ENCODE assay signal across 9 cellular contexts in the genomic region with DNA sequence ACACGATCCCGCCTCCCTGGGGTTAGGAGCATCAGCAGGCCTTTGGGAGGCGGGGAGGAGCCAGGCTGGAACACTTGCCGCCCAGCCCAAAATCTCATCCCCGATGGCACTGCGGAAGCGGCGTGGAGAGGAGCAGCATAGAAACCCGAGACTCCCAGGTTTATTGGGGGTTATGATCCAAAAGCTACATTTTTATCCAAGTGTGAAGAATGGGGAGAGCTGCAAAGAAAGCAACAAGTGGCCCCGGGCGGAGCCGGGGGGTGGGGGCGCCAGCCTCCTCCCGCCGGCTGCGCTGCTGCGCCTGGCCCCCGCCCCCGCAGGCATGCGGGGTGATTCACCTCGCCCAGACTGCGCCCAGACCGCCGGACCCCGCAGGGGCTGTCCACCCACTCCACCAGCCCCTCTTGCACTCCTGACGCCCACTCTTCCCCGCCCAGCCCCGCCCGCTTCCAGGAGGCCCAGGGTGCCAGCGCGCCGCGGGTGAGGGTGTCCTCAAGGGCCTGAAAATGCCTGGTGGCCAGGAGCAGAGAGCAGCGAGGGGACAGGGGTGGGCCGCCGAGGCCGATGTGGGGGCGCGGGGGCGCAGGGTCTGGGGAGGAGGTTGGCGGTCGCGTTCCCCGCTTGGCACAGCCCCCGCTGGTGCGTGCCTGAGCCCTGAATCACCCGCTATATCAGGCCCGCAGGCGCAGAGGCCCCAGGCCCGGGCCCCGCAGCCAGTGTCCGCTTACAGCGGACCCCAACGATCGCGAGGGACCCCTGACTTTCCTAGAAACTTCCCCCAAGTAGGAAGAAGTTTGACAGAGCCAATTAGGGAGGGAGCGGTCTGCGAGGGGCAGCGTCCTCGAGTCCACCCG. TPM values are rescaled to one million over a fixed set of nuclear protein-coding genes. Genes with fewer than 3 reads are reported as not detected.
DNase-seq lines count a peak whose midpoint lies in the region; ATAC-seq and TF ChIP-seq lines count a peak whose summit lies in the region.
"Had no signal": no experiment of that assay in that cellular context is flagged by ENCODE, and none has a peak within 500 bp of the region (broad histone marks: within the 10 kb centered on the region; RNA-seq: fewer than 3 reads in every experiment).

No MANE protein-coding gene starts in this region.

- in situ Hi-C loops in GM23248 (cut with MboI): no loop called here

- CTCF ChIA-PET in activated CD8-positive, alpha-beta T cell treated with anti-CD3 and anti-CD28 coated beads for 36 hours (lab: Charles Lee): interaction anchor here (0.8 to 5.5 kb wide), 10 partner anchors 11 to 302 kb away, joined by 3 to 37 read pairs (median 7); no protein-coding TSS in a partner anchor

- no peak overlapping the region for H3K27ac Mint-ChIP-seq in activated CD8-positive, alpha-beta T cell treated with anti-CD3 and anti-CD28 coated beads for 36 hours

- peak overlapping the region; percentile 98 for H3K4me3 ChIP-seq in GM23248
- peak overlapping the region; percentile 90 for H3K4me3 ChIP-seq in fibroblast of villous mesenchyme (ENCODE audit: low read depth, low read length)
- peak overlapping the region; percentile 6 for H3K4me3 ChIP-seq in neuron (ENCODE audit: low read length)

- peaks cover 81% of the 10 kb centered on the region for H3K79me2 ChIP-seq in GM23248 (ENCODE audit: insufficient read depth)

- peaks cover 19% of the 10 kb centered on the region for H3K4me1 Mint-ChIP-seq in activated CD8-positive, alpha-beta T cell treated with anti-CD3 and anti-CD28 coated beads for 36 hours (ENCODE audit: low read depth)

- peak overlapping the region; percentile 65 for H3K4me3 Mint-ChIP-seq in activated CD8-positive, alpha-beta T cell treated with anti-CD3 and anti-CD28 coated beads for 36 hours

- TF ChIP-seq CTCF in activated CD8-positive, alpha-beta T cell treated with anti-CD3 and anti-CD28 coated beads for 36 hours (IDR thresholded peaks at IDR 0.05): no peak
- no peak for TF ChIP-seq CTCF in fibroblast of villous mesenchyme (IDR thresholded peaks at IDR 0.05; ENCODE audit: insufficient read depth, low read depth, low read length)

- H3K36me3 Mint-ChIP-seq in activated CD8-positive, alpha-beta T cell treated with anti-CD3 and anti-CD28 coated beads for 36 hours (ENCODE audit: low read depth): no peaks in the 10 kb centered on the region

- H3K4me1 ChIP-seq in GM23248 (ENCODE audit: insufficient read depth) (peaks cover 32% of the 10 kb centered on the region), neuron (ENCODE audit: insufficient read depth, low read length) (peaks cover 10% of the 10 kb centered on the region)

- H3K4me2 ChIP-seq in GM23248 (ENCODE audit: unreplicated experiment): peak overlapping the region; percentile 97
- H3K4me2 ChIP-seq: KMS-11 had no signal

- POLR2A ChIA-PET in activated CD8-positive, alpha-beta T cell treated with anti-CD3 and anti-CD28 coated beads for 36 hours (lab: Charles Lee): interaction anchor here (0.6 to 1.2 kb wide), 3 partner anchors 85 to 106 kb away, joined by 3 to 4 read pairs (median 3); no protein-coding TSS in a partner anchor

- H3K27me3 ChIP-seq in GM23248 (replicated peaks; ENCODE audit: insufficient read depth): no peaks in the 10 kb centered on the region
- H3K27me3 ChIP-seq in neuron (ENCODE audit: insufficient read depth, low read length): peaks cover 51% of the 10 kb centered on the region

- H2AFZ ChIP-seq in GM23248: no peak overlapping the region
- no peak overlapping the region for H2AFZ ChIP-seq in neuron (ENCODE audit: low read depth, low read length)

- peak; percentile 40 for ATAC-seq in activated CD8-positive, alpha-beta T cell treated with anti-CD3 and anti-CD28 coated beads for 36 hours
- ATAC-seq in HG02981 (IDR thresholded peaks at IDR 0.05; ENCODE audit: unreplicated experiment) (no peak), GM21723 (IDR thresholded peaks at IDR 0.05; ENCODE audit: unreplicated experiment) (no peak), GM21717 (IDR thresholded peaks at IDR 0.05; ENCODE audit: unreplicated experiment) (no peak)

- peaks cover 64% of the 10 kb centered on the region for H3F3A ChIP-seq in GM23248 (ENCODE audit: insufficient read depth)

- DNase-seq in GM23248 (peak; percentile 90), fibroblast of villous mesenchyme (ENCODE audit: low read depth) (peak; percentile 60), occipital lobe (lab: John Stamatoyannopoulos, UW) (no peak)
- peak; percentile 31 for DNase-seq in activated CD8-positive, alpha-beta T cell treated with anti-CD3 and anti-CD28 coated beads for 36 hours

- H3K9me2 ChIP-seq in GM23248 (ENCODE audit: insufficient read depth): no peaks in the 10 kb centered on the region

- 1% methylated on average over 39 to 50 of the region's 61 CpGs for whole genome bisulfite sequencing in GM23248 (ENCODE audit: low coverage in 1 of 2, low lambda C conversion rate in 2 of 2, missing lambda C conversion rate in 2 of 2), 2 experiments

- H3K27ac ChIP-seq in GM23248: peak overlapping the region; percentile 91
- H3K27ac ChIP-seq: KMS-11 had no signal

- peaks cover 25% of the 10 kb centered on the region; the same call in 1 of the 2 replicates for H4K20me1 ChIP-seq in GM23248 (ENCODE audit: insufficient read depth)

- H3K27me3 Mint-ChIP-seq in activated CD8-positive, alpha-beta T cell treated with anti-CD3 and anti-CD28 coated beads for 36 hours: peaks cover 33% of the 10 kb centered on the region

- peak overlapping the region; percentile 97 for H3K9ac ChIP-seq in GM23248
- H3K9ac ChIP-seq: KMS-11 had no signal

- intact Hi-C loops in activated CD8-positive, alpha-beta T cell treated with anti-CD3 and anti-CD28 coated beads for 36 hours (cut with micrococcal nuclease): no loop called here

- H3K36me3 ChIP-seq in GM23248 (ENCODE audit: low read depth): peaks cover 13% of the 10 kb centered on the region; the same call in 1 of the 2 replicates
- H3K36me3 ChIP-seq in neuron (ENCODE audit: insufficient read depth, low read length): no peaks in the 10 kb centered on the region

- no peaks in the 10 kb centered on the region for H3K9me3 Mint-ChIP-seq in activated CD8-positive, alpha-beta T cell treated with anti-CD3 and anti-CD28 coated beads for 36 hours

- H3K9me3 ChIP-seq in GM23248 (ENCODE audit: low read depth) (no peaks in the 10 kb centered on the region), neuron (ENCODE audit: low read length) (no peaks in the 10 kb centered on the region)

RNA-seq across cellular contexts. Expression of gene CAVIN1, which starts 1.4 kb away (rescaled TPM):
- 1,074 and 1,102 TPM in 2 replicates for total RNA-seq in GM23248 (2014; rRNA removed; shearing (Covaris generic))
- 666 and 686 TPM in 2 replicates for polyA plus RNA-seq in GM23248 (2016; fragmentation: Nextera tagmentation; extraction: Ambion mirVana)
- total RNA-seq in activated CD8-positive, alpha-beta T cell treated with anti-CD3 and anti-CD28 coated beads for 36 hours: 1 to 10 TPM; 1.8 to 2.0 TPM
- total RNA-seq in fibroblast of villous mesenchyme (988 and 1,007 TPM in 2 replicates), occipital lobe (7.8 TPM)

RNA-seq across cellular contexts. Expression of gene STAT3, which starts 33.5 kb away (rescaled TPM):
- total RNA-seq in GM23248 (2014; rRNA removed; shearing (Covaris generic)): 79.4 and 84.1 TPM in 2 replicates
- 112 and 115 TPM in 2 replicates for polyA plus RNA-seq in GM23248 (2016; fragmentation: Nextera tagmentation; extraction: Ambion mirVana)
- 100 to 1,000 TPM; 276 to 286 TPM for total RNA-seq in activated CD8-positive, alpha-beta T cell treated with anti-CD3 and anti-CD28 coated beads for 36 hours
- 113 and 180 TPM in 2 replicates for total RNA-seq in fibroblast of villous mesenchyme
- total RNA-seq in occipital lobe: 25.1 TPM

RNA-seq across cellular contexts. Expression of gene ATP6V0A1, which starts 37.0 kb away (rescaled TPM):
- total RNA-seq in GM23248 (2014; rRNA removed; shearing (Covaris generic)): 15.3 and 16.3 TPM in 2 replicates
- 21.6 and 26.0 TPM in 2 replicates for polyA plus RNA-seq in GM23248 (2016; fragmentation: Nextera tagmentation; extraction: Ambion mirVana)
- 1 to 10 TPM; 5.8 to 7.1 TPM for total RNA-seq in activated CD8-positive, alpha-beta T cell treated with anti-CD3 and anti-CD28 coated beads for 36 hours
- total RNA-seq in fibroblast of villous mesenchyme (66.4 and 82.5 TPM in 2 replicates), occipital lobe (263 TPM)

Comparison
In these comparisons a context has a peak if more than half of its experiments do, and no peak if none do; other contexts are left out.
1. H3K4me3 ChIP-seq: peak in every context shown above with its lines; median percentile 98 in GM23248; 90 in fibroblast of villous mesenchyme; 6 in neuron.
2. RNA of gene CAVIN1, which starts 1.4 kb away (total RNA-seq): 1,074 to 1,102 TPM in GM23248 and 988 to 1,007 TPM in fibroblast of villous mesenchyme; 7.8 TPM in occipital lobe (single experiment) and 1.8 to 2.0 TPM in activated CD8-positive, alpha-beta T cell treated with anti-CD3 and anti-CD28 coated beads for 36 hours; every median in the first group is over 100 times any median in the second.